ENCODE assay signal across 10 cellular contexts in genomic region chr2:207869784-207870778, GRCh38.
DNase-seq lines count a peak whose midpoint lies in the region; ATAC-seq and TF ChIP-seq lines count a peak whose summit lies in the region.
"Had no signal": no experiment of that assay in that cellular context is flagged by ENCODE, and none has a peak within 500 bp of the region (broad histone marks: within the 10 kb centered on the region; RNA-seq: fewer than 3 reads in every experiment).

No MANE protein-coding gene starts in this region.

- no peak overlapping the region for H4K91ac ChIP-seq in H9 (ENCODE audit: insufficient read length, low read depth, low read length)

- no peak overlapping the region for H3T11ph ChIP-seq in H9 (ENCODE audit: low read length)

- H3K36me3 Mint-ChIP-seq in activated CD8-positive, alpha-beta T cell treated with anti-CD3 and anti-CD28 coated beads for 36 hours (ENCODE audit: low read depth), result no peaks in the 10 kb centered on the region
- H3K36me3 Mint-ChIP-seq in type B pancreatic cell, result no peaks in the 10 kb centered on the region
- H3K36me3 Mint-ChIP-seq in H9 (ENCODE audit: insufficient read depth in 1 of 3, low read depth in 3 of 3), result no peaks in the 10 kb centered on the region

- H2BK15ac ChIP-seq in H9 (ENCODE audit: low read depth, low read length), result no peak overlapping the region

- H3K4ac ChIP-seq in H9 (ENCODE audit: low read depth, low read length), result no peak overlapping the region

- no peaks in the 10 kb centered on the region for H3K27me3 ChIP-seq in left lung
- no peaks in the 10 kb centered on the region for H3K27me3 ChIP-seq in H9 (ENCODE audit: insufficient read depth, low read length)

- no peak overlapping the region for H2BK5ac ChIP-seq in H9 (ENCODE audit: insufficient read length, low read length)

- peak; percentile 46 for ATAC-seq in HG02763 (IDR thresholded peaks at IDR 0.05; ENCODE audit: unreplicated experiment)
- peak; percentile 74 for ATAC-seq in SK-N-SH treated with all-trans-retinoic acid at 6 μM for 48 hours
- ATAC-seq in left lung, result peak; percentile 88
- no peak for ATAC-seq in activated CD8-positive, alpha-beta T cell treated with anti-CD3 and anti-CD28 coated beads for 36 hours

- no peaks in the 10 kb centered on the region for H3K36me3 ChIP-seq in left lung

- peak overlapping the region; percentile 34 to 70 for H3K27ac ChIP-seq in left lung
- H3K27ac ChIP-seq in H9 (ENCODE audit: insufficient read length, low read depth, low read length), result no peak overlapping the region

- H2AFZ ChIP-seq in H9 (ENCODE audit: low read length), result no peak overlapping the region

- no peak overlapping the region for H3K23ac ChIP-seq in H9 (ENCODE audit: insufficient read length, low read depth, low read length)

- POLR2A ChIA-PET in activated CD8-positive, alpha-beta T cell treated with anti-CD3 and anti-CD28 coated beads for 36 hours (lab: Charles Lee), result no interaction called here

- H3K27me3 Mint-ChIP-seq in activated CD8-positive, alpha-beta T cell treated with anti-CD3 and anti-CD28 coated beads for 36 hours, result no peaks in the 10 kb centered on the region
- H3K27me3 Mint-ChIP-seq in type B pancreatic cell, result no peaks in the 10 kb centered on the region
- no peaks in the 10 kb centered on the region for H3K27me3 Mint-ChIP-seq in H9 (ENCODE audit: low read depth)
- H3K27me3 Mint-ChIP-seq: stimulated activated naive CD8-positive, alpha-beta T cell treated with anti-CD3 and anti-CD28 coated beads, Interleukin-15, Interleukin-2, amounts not matched to agents 100 ng/mL and 50 ng/mL, for 24 hours had no signal

- TF ChIP-seq CTCF in left lung (IDR thresholded peaks at IDR 0.05) (no peak), type B pancreatic cell (conservative IDR thresholded peaks at IDR 0.05) (no peak), H9 (conservative IDR thresholded peaks at IDR 0.05) (no peak)
- TF ChIP-seq CTCF in activated CD8-positive, alpha-beta T cell treated with anti-CD3 and anti-CD28 coated beads for 36 hours (IDR thresholded peaks at IDR 0.05), result no peak

- no peaks in the 10 kb centered on the region for H4K20me1 ChIP-seq in H9 (ENCODE audit: control insufficient read depth, insufficient read depth, insufficient read length)

- no peaks in the 10 kb centered on the region for H3K23me2 ChIP-seq in H9 (ENCODE audit: insufficient read length, low read depth, low read length, poor library complexity, severe bottlenecking)

- WGBS in H9 (ENCODE audit: extremely low coverage, insufficient read length, low lambda C conversion rate), result no CpG with 5 or more reads among the region's 7 CpGs

- H3K79me1 ChIP-seq in H9 (ENCODE audit: insufficient read depth, low read depth, low read length, poor library complexity, severe bottlenecking), result no peaks in the 10 kb centered on the region

- DNase-seq in Caki2 (ENCODE audit: low read depth), result peak; percentile 93
- DNase-seq in left lung, result peak in 1 of 2 donors; percentile 47
- DNase-seq in activated CD8-positive, alpha-beta T cell treated with anti-CD3 and anti-CD28 coated beads for 36 hours, result no peak
- DNase-seq in putamen (ENCODE audit: low spot score), result no peak
- DNase-seq in type B pancreatic cell (ENCODE audit: extremely low spot score, unreplicated experiment), result no peak
- no peak for DNase-seq in H9

- CTCF ChIA-PET in activated CD8-positive, alpha-beta T cell treated with anti-CD3 and anti-CD28 coated beads for 36 hours (lab: Charles Lee), result interaction anchor here (1.1 to 1.6 kb wide), 4 partner anchors 34 to 170 kb away, joined by 3 to 5 read pairs (median 4); no protein-coding TSS in a partner anchor

- no peak overlapping the region for H3K27ac Mint-ChIP-seq in activated CD8-positive, alpha-beta T cell treated with anti-CD3 and anti-CD28 coated beads for 36 hours
- H3K27ac Mint-ChIP-seq in type B pancreatic cell, result no peak overlapping the region
- peak overlapping the region in 1 of 3 experiments; percentile 34; a peak in 2 of 7 replicates for H3K27ac Mint-ChIP-seq in H9
- H3K27ac Mint-ChIP-seq: stimulated activated naive CD8-positive, alpha-beta T cell treated with anti-CD3 and anti-CD28 coated beads, Interleukin-15, Interleukin-2, amounts not matched to agents 100 ng/mL and 50 ng/mL, for 24 hours had no signal

- no peak overlapping the region for H3K9ac ChIP-seq in H9 (ENCODE audit: extremely low read depth, insufficient read length, low read length)

- no peaks in the 10 kb centered on the region for H3K4me1 Mint-ChIP-seq in activated CD8-positive, alpha-beta T cell treated with anti-CD3 and anti-CD28 coated beads for 36 hours (ENCODE audit: low read depth)
- peaks cover 7% of the 10 kb centered on the region for H3K4me1 Mint-ChIP-seq in type B pancreatic cell (ENCODE audit: unreplicated experiment)
- peaks cover 19 to 22% of the 10 kb centered on the region in 2 experiments for H3K4me1 Mint-ChIP-seq in H9

- intact Hi-C loops in left lung (cut with DNase I), result no loop called here
- intact Hi-C loops in activated CD8-positive, alpha-beta T cell treated with anti-CD3 and anti-CD28 coated beads for 36 hours (cut with micrococcal nuclease), result no loop called here

- no peak overlapping the region for H3K18ac ChIP-seq in H9 (ENCODE audit: insufficient read length, low read depth, low read length)

- no peak overlapping the region for H2BK20ac ChIP-seq in H9 (ENCODE audit: low read depth, low read length, poor library complexity, severe bottlenecking)

- peaks cover 7 to 27% of the 10 kb centered on the region in 2 donors for H3K4me1 ChIP-seq in left lung
- no peaks in the 10 kb centered on the region for H3K4me1 ChIP-seq in H9 (ENCODE audit: insufficient read depth, low read length)

- no peak overlapping the region for H4K8ac ChIP-seq in H9 (replicated peaks; ENCODE audit: insufficient read length, low read depth, low read length)

- H3K56ac ChIP-seq in H9 (ENCODE audit: insufficient read length, low read depth, low read length), result no peak overlapping the region

- H2BK120ac ChIP-seq in H9 (ENCODE audit: low read depth, low read length, poor library complexity, severe bottlenecking), result no peak overlapping the region

- in situ Hi-C loops in Caki2 (cut with HindIII; ENCODE audit: low pct_unique_long_range_greater_than_20kb, low sequenced_read_pairs), result no loop called here

- no peak overlapping the region for H2BK12ac ChIP-seq in H9 (ENCODE audit: insufficient read length, low read depth, low read length)

- H3K9me3 Mint-ChIP-seq in activated CD8-positive, alpha-beta T cell treated with anti-CD3 and anti-CD28 coated beads for 36 hours, result no peaks in the 10 kb centered on the region
- H3K9me3 Mint-ChIP-seq in type B pancreatic cell, result no peaks in the 10 kb centered on the region
- no peaks in the 10 kb centered on the region for H3K9me3 Mint-ChIP-seq in H9
- H3K9me3 Mint-ChIP-seq: neural crest cell; stimulated activated naive CD8-positive, alpha-beta T cell treated with anti-CD3 and anti-CD28 coated beads, Interleukin-15, Interleukin-2, amounts not matched to agents 100 ng/mL and 50 ng/mL, for 24 hours had no signal

- no peak overlapping the region for H3K4me2 ChIP-seq in H9 (ENCODE audit: insufficient read depth, insufficient read length, low read length)

- H3K4me3 ChIP-seq in left lung, result no peak overlapping the region

- no peak overlapping the region for H2AK5ac ChIP-seq in H9 (ENCODE audit: insufficient read length, low read length)

- no peak overlapping the region for H3K14ac ChIP-seq in H9 (ENCODE audit: insufficient read depth, low read length)

- H4K5ac ChIP-seq in H9 (ENCODE audit: insufficient read length, low read depth, low read length), result no peak overlapping the region

- no peaks in the 10 kb centered on the region for H3K9me3 ChIP-seq in left lung
- no peaks in the 10 kb centered on the region for H3K9me3 ChIP-seq in H9 (ENCODE audit: control insufficient read depth, low read depth, low read length)

- H3K79me2 ChIP-seq in H9 (ENCODE audit: insufficient read depth, low read length), result no peaks in the 10 kb centered on the region

- H3K4me3 Mint-ChIP-seq in activated CD8-positive, alpha-beta T cell treated with anti-CD3 and anti-CD28 coated beads for 36 hours, result no peak overlapping the region
- no peak overlapping the region for H3K4me3 Mint-ChIP-seq in type B pancreatic cell
- H3K4me3 Mint-ChIP-seq in H9, result no peak overlapping the region
- H3K4me3 Mint-ChIP-seq: neural crest cell; stimulated activated naive CD8-positive, alpha-beta T cell treated with anti-CD3 and anti-CD28 coated beads, Interleukin-15, Interleukin-2, amounts not matched to agents 100 ng/mL and 50 ng/mL, for 24 hours had no signal

TF ChIP-seq in SK-N-SH treated with all-trans-retinoic acid at 6 μM for 48 hours, 23 proteins besides CTCF, POLR2A, EP300 and RAD21 (continues in another document):
- TF ChIP-seq PATZ1 (CRISPR knock-in tag; IDR thresholded peaks at IDR 0.05; ENCODE audit: borderline replicate concordance) (no peak), OSR1 (CRISPR knock-in tag; IDR thresholded peaks at IDR 0.05) (no peak), RARB (CRISPR knock-in tag; IDR thresholded peaks at IDR 0.05) (no peak), GLIS3 (CRISPR knock-in tag; IDR thresholded peaks at IDR 0.05) (no peak), BACH2 (CRISPR knock-in tag; IDR thresholded peaks at IDR 0.05; ENCODE audit: borderline replicate concordance) (no peak), CREB5 (CRISPR knock-in tag; IDR thresholded peaks at IDR 0.05; ENCODE audit: low read depth) (no peak)
